16 cellular contexts compared by ENCODE assay signal in the genomic region with DNA sequence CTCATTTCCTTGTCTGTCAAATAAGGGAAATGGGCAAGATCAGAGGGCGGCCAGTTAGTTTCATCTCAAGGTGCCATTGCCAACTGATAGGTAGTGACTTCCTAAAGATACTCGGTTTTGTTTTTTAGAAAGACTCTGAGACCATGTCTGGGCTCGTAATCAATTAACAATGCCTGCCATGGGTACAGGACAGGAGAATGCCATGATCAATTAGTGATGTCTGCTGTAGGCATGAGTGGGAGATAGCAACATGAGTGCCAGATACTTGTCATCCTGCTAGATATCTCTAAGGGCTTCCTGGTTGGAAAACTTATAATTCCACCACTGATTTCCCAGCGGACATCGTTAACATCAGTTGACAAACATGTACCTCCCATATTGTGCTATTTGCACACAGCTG.
A peak's percentile ranks its signal among the peaks of the same experiment; 100 is the strongest.
DNase-seq lines count a peak whose midpoint lies in the region; TF ChIP-seq lines count a peak whose summit lies in the region.
"Had no signal": no experiment of that assay in that cellular context is flagged by ENCODE, and none has a peak within 500 bp of the region (broad histone marks: within the 10 kb centered on the region; RNA-seq: fewer than 3 reads in every experiment).

No MANE protein-coding gene starts in this region.

- H3K9ac ChIP-seq in SK-N-MC (ENCODE audit: insufficient read length) = no peak overlapping the region

- H3K4me3 ChIP-seq in Caco-2 (ENCODE audit: low read depth, low read length) (no peak overlapping the region), SK-N-MC (no peak overlapping the region), esophagus squamous epithelium (no peak overlapping the region), stomach (no peak overlapping the region)
- H3K4me3 ChIP-seq: SJCRH30 had no signal

- H3K27ac Mint-ChIP-seq in Caco-2 (ENCODE audit: unreplicated experiment) = peak overlapping the region; percentile 45
- H3K27ac Mint-ChIP-seq: CD4-positive, alpha-beta memory T cell had no signal

- CTCF ChIA-PET in Caco-2 (lab: Charles Lee) = interaction anchor here (0.7 to 1.8 kb wide), 2 partner anchors 18 to 64 kb away, joined by 3 to 6 read pairs; a partner anchor contains a TSS

- no peak for TF ChIP-seq EP300 in stomach (IDR thresholded peaks at IDR 0.05)

- no peaks in the 10 kb centered on the region for H3K36me3 Mint-ChIP-seq in Caco-2 (ENCODE audit: insufficient read depth, unreplicated experiment)
- H3K36me3 Mint-ChIP-seq: CD4-positive, alpha-beta memory T cell had no signal

- peaks cover 35% of the 10 kb centered on the region for H3K4me1 Mint-ChIP-seq in Caco-2 (ENCODE audit: low read depth, unreplicated experiment)

- H3K4me1 ChIP-seq in Caco-2 (peaks cover 41% of the 10 kb centered on the region), esophagus squamous epithelium (peaks cover 31 to 93% (median 37%) of the 10 kb centered on the region in 3 donors), stomach (peaks cover 31 to 82% (median 70%) of the 10 kb centered on the region in 4 donors)
- H3K4me1 ChIP-seq: BE2C, SJCRH30 had no signal

- intact Hi-C loops in Caco-2 (cut with micrococcal nuclease; ENCODE audit: unreplicated experiment) = no loop called here
- intact Hi-C loops in esophagus squamous epithelium (cut with DNase I) = no loop called here
- intact Hi-C loops in stomach (cut with DNase I; ENCODE audit: low total_unique reads) = no loop called here

- no peaks in the 10 kb centered on the region for H3K27me3 Mint-ChIP-seq in Caco-2 (ENCODE audit: insufficient read depth, unreplicated experiment)

- H3K27me3 ChIP-seq in Caco-2 (replicated peaks; ENCODE audit: control insufficient read depth, insufficient read depth, low read length) (no peaks in the 10 kb centered on the region), esophagus squamous epithelium (no peaks in the 10 kb centered on the region), stomach (no peaks in the 10 kb centered on the region)
- H3K27me3 ChIP-seq: BE2C, SJCRH30 had no signal

- TF ChIP-seq POLR2A in esophagus squamous epithelium (IDR thresholded peaks at IDR 0.05) (no peak), stomach (IDR thresholded peaks at IDR 0.05) (no peak)

- H3K9me3 ChIP-seq in Caco-2 (no peaks in the 10 kb centered on the region), SK-N-MC (ENCODE audit: low read depth, low read length) (no peaks in the 10 kb centered on the region), esophagus squamous epithelium (no peaks in the 10 kb centered on the region), stomach (no peaks in the 10 kb centered on the region)
- H3K9me3 ChIP-seq: BE2C, SJCRH30 had no signal

- POLR2A ChIA-PET in Caco-2 (lab: Charles Lee) = interaction anchor here (0.5 to 0.6 kb wide), 2 partner anchors 32 to 426 kb away, joined by 4 to 8 read pairs; no protein-coding TSS in a partner anchor

- DNase-seq in Caco-2 = no peak
- DNase-seq in SK-N-MC (ENCODE audit: low read depth, low spot score) = no peak
- no peak for DNase-seq in esophagus squamous epithelium (lab: John Stamatoyannopoulos, UW)
- no peak for DNase-seq in stomach
- DNase-seq in DMS153 (lab: John Stamatoyannopoulos, UW) = no peak
- DNase-seq in amygdala (lab: John Stamatoyannopoulos, UW) = no peak
- no peak for DNase-seq in NCI-H2107 treated with DMSO at 0.1 percent for 48 hours (lab: John Stamatoyannopoulos, UW; ENCODE audit: unreplicated experiment)
- no peak for DNase-seq in NCI-H226
- DNase-seq: BE2C; CD4-positive, alpha-beta memory T cell; NCI-H1694 treated with DMSO at 0.1 percent for 48 hours; NCI-H2107; NCI-H2227 treated with DMSO at 0.1 percent for 48 hours; NCI-H510A treated with DMSO at 0.1 percent for 48 hours; NCI-H748 treated with DMSO at 0.1 percent for 48 hours; SJCRH30 had no signal

- no peaks in the 10 kb centered on the region for H3K9me3 Mint-ChIP-seq in Caco-2 (ENCODE audit: unreplicated experiment)
- H3K9me3 Mint-ChIP-seq: CD4-positive, alpha-beta memory T cell had no signal

- no TSS peak for BruUV-seq in Caco-2 (replicated peaks; lab: Mats Ljungman, UMichigan)

- H3K36me3 ChIP-seq in Caco-2 (ENCODE audit: control insufficient read depth, insufficient read depth, low read length) (peaks cover 2% of the 10 kb centered on the region; the same call in 1 of the 2 replicates), SK-N-MC (ENCODE audit: insufficient read depth, low read length) (peaks cover 2% of the 10 kb centered on the region; the same call in 1 of the 2 replicates), esophagus squamous epithelium (peaks cover 0 to 23% (median 0%) of the 10 kb centered on the region in 3 donors), stomach (no peaks in the 10 kb centered on the region)
- H3K36me3 ChIP-seq: BE2C, SJCRH30 had no signal

- peak overlapping the region; percentile 99 for H3K27ac ChIP-seq in SK-N-MC
- H3K27ac ChIP-seq in esophagus squamous epithelium = peak overlapping the region; percentile 80 to 94 (median 87)
- H3K27ac ChIP-seq in stomach = peak overlapping the region in 3 of 5 donors; percentile 1 to 55 (median 52)
- H3K27ac ChIP-seq: SJCRH30 had no signal

- TF ChIP-seq CTCF in Caco-2 (IDR thresholded peaks at IDR 0.05; ENCODE audit: insufficient read depth in 1 of 2, low read depth in 1 of 2, low read length in 1 of 2, severe bottlenecking in 1 of 2, unreplicated experiment in 1 of 2) (no peak), esophagus squamous epithelium (IDR thresholded peaks at IDR 0.05) (no peak), stomach (IDR thresholded peaks at IDR 0.05) (no peak)

- WGBS in esophagus squamous epithelium, 2 donors = 77 to 79% methylated on average over 5 of the region's 5 CpGs
- 85 to 92% (median 88%) methylated on average over 5 of the region's 5 CpGs for WGBS in stomach, 5 donors

- H3K4me3 Mint-ChIP-seq in Caco-2 (ENCODE audit: unreplicated experiment) = no peak overlapping the region
- H3K4me3 Mint-ChIP-seq: CD4-positive, alpha-beta memory T cell had no signal
